ENCODE assay signal across 8 cellular contexts in genomic region chr18:812123-812672, GRCh38. TPM values are rescaled to one million over a fixed set of nuclear protein-coding genes. Genes with fewer than 3 reads are reported as not detected.
DNase-seq lines count a peak whose midpoint lies in the region; ATAC-seq and TF ChIP-seq lines count a peak whose summit lies in the region.

YES1 (minus strand) TSS chr18:812242; CDS start chr18:756827, 55,415 bp downstream.

- H3K36me3 ChIP-seq in CD8-positive, alpha-beta T cell (ENCODE audit: insufficient read depth, low read length): no peaks in the 10 kb centered on the region
- H3K36me3 ChIP-seq in neuronal stem cell (replicated peaks in 1 of 2; ENCODE audit: control insufficient read depth in 2 of 2, insufficient read depth in 2 of 2, low read length in 2 of 2) (no peaks in the 10 kb centered on the region), subcutaneous abdominal adipose tissue (ENCODE audit: control insufficient read depth in 5 of 5, insufficient read depth in 5 of 5, low read length in 5 of 5) (no peaks in the 10 kb centered on the region)

- DNase-seq in CD8-positive, alpha-beta T cell: peak; percentile 55 to 87 (median 77)
- peak; percentile 75 for DNase-seq in RPMI8226
- peak; percentile 73 for DNase-seq in activated gamma-delta T cell (lab: John Stamatoyannopoulos, UW)
- DNase-seq in fibroblast of the conjunctiva (ENCODE audit: low read depth): peak; percentile 43
- DNase-seq in neuronal stem cell (ENCODE audit: low spot score): peak; percentile 86

- POLR2A ChIA-PET in CD8-positive, alpha-beta T cell (lab: Charles Lee): interaction anchor here (0.7 to 5.9 kb wide), 7 partner anchors 10 to 105 kb away, joined by 3 to 46 read pairs (median 5); no protein-coding TSS in a partner anchor

- peak within 1 kb of the TSS; percentile 98 for H3K27ac Mint-ChIP-seq in CD8-positive, alpha-beta T cell

- H3K23ac ChIP-seq in neuronal stem cell (ENCODE audit: low read depth, low read length, poor library complexity): peak within 1 kb of the TSS; percentile 98

- H2AFZ ChIP-seq in neuronal stem cell (ENCODE audit: low read length): peak within 1 kb of the TSS; percentile 99

- H3K4ac ChIP-seq in neuronal stem cell (ENCODE audit: low read length): no peak within 1 kb of the TSS

- peak within 1 kb of the TSS; percentile 70 for H2BK5ac ChIP-seq in neuronal stem cell (ENCODE audit: low read length)

- ATAC-seq in CD8-positive, alpha-beta T cell: peak; percentile 68
- ATAC-seq in GM19324 (IDR thresholded peaks at IDR 0.05; ENCODE audit: low FRiP score, unreplicated experiment) (peak; percentile 73), HG03460 (IDR thresholded peaks at IDR 0.05; ENCODE audit: unreplicated experiment) (peak; percentile 45)

- H3K27ac ChIP-seq in CD8-positive, alpha-beta T cell (ENCODE audit: low read depth, low read length): peak within 1 kb of the TSS; percentile 81
- H3K27ac ChIP-seq in neuronal stem cell (replicated peaks; ENCODE audit: low read length) (peak within 1 kb of the TSS; percentile 94), subcutaneous abdominal adipose tissue (ENCODE audit: low read depth, low read length) (peak within 1 kb of the TSS; percentile 96)

- H4K8ac ChIP-seq in neuronal stem cell (ENCODE audit: low read depth, low read length): no peak within 1 kb of the TSS

- intact Hi-C loops in CD8-positive, alpha-beta T cell (cut with DNase I, micrococcal nuclease): loop anchor here (1.0 to 10.0 kb wide), 11 partner anchors 18 to 1845 kb away; partner anchors contain the start of genes THOC1 (in 2 of the 2), USP14 (in 2 of the 2), CLUL1 (in 1 of the 2) and ENOSF1 (in 1 of the 2)

- H3K4me1 Mint-ChIP-seq in CD8-positive, alpha-beta T cell (ENCODE audit: low read depth): peaks cover 75% of the 10 kb centered on the region

- H3K4me2 ChIP-seq in neuronal stem cell (ENCODE audit: insufficient read depth, low read length, poor library complexity, severe bottlenecking): peak within 1 kb of the TSS; percentile 70

- no peaks in the 10 kb centered on the region for H3K27me3 Mint-ChIP-seq in CD8-positive, alpha-beta T cell (ENCODE audit: low read depth)

- H3K27me3 ChIP-seq in CD8-positive, alpha-beta T cell (ENCODE audit: insufficient read depth, low read length): no peaks in the 10 kb centered on the region
- H3K27me3 ChIP-seq in neuronal stem cell (ENCODE audit: control insufficient read depth in 3 of 3, insufficient read depth in 3 of 3, low read depth in 1 of 3, low read length in 3 of 3) (no peaks in the 10 kb centered on the region), subcutaneous abdominal adipose tissue (ENCODE audit: control insufficient read depth in 5 of 5, insufficient read depth in 4 of 5, low read length in 5 of 5) (no peaks in the 10 kb centered on the region)

- no peaks in the 10 kb centered on the region for H3K79me1 ChIP-seq in neuronal stem cell (ENCODE audit: low read depth, low read length)

- TF ChIP-seq CTCF in CD8-positive, alpha-beta T cell (IDR thresholded peaks at IDR 0.05): no peak

- no peak within 1 kb of the TSS for H2BK12ac ChIP-seq in neuronal stem cell (ENCODE audit: low read length)

- H3K4me3 ChIP-seq in CD8-positive, alpha-beta T cell (ENCODE audit: low read depth, low read length): peak within 1 kb of the TSS; percentile 80
- H3K4me3 ChIP-seq in neuronal stem cell (ENCODE audit: low read length in 2 of 2) (peak within 1 kb of the TSS; percentile 68 to 96), subcutaneous abdominal adipose tissue (ENCODE audit: low read depth in 1 of 5, low read length in 5 of 5) (peak within 1 kb of the TSS; percentile 91 to 92 (median 92))

- H3K14ac ChIP-seq in neuronal stem cell (ENCODE audit: low read length): no peak within 1 kb of the TSS

- peak within 1 kb of the TSS; percentile 25 for H2BK15ac ChIP-seq in neuronal stem cell (ENCODE audit: low read length)

- WGBS in neuronal stem cell (ENCODE audit: extremely low coverage in 2 of 2, insufficient read length in 2 of 2, insufficient replicate concordance in 1 of 2), 2 donors: no CpG with 5 or more reads among the region's 69 CpGs

- no peaks in the 10 kb centered on the region for H3K9me3 ChIP-seq in CD8-positive, alpha-beta T cell (ENCODE audit: low read length)
- H3K9me3 ChIP-seq in neuronal stem cell (replicated peaks in 1 of 2; ENCODE audit: control insufficient read depth in 2 of 2, insufficient read depth in 1 of 2, low read depth in 1 of 2, low read length in 2 of 2) (peaks cover 0 to 7% of the 10 kb centered on the region in 2 donors), subcutaneous abdominal adipose tissue (ENCODE audit: control insufficient read depth in 5 of 5, low read length in 5 of 5) (peaks cover 0 to 3% (median 0%) of the 10 kb centered on the region in 5 donors)

- H3K4me1 ChIP-seq in CD8-positive, alpha-beta T cell (ENCODE audit: insufficient read depth, low read length): peaks cover 58% of the 10 kb centered on the region
- H3K4me1 ChIP-seq in neuronal stem cell (ENCODE audit: control insufficient read depth in 2 of 2, insufficient read depth in 1 of 2, low read depth in 1 of 2, low read length in 2 of 2) (peaks cover 2 to 20% of the 10 kb centered on the region in 2 donors), subcutaneous abdominal adipose tissue (ENCODE audit: control insufficient read depth in 5 of 5, insufficient read depth in 5 of 5, low read length in 5 of 5) (peaks cover 2 to 45% (median 30%) of the 10 kb centered on the region in 5 donors)

- no peak within 1 kb of the TSS for H4K91ac ChIP-seq in neuronal stem cell (ENCODE audit: low read depth, low read length, poor library complexity)

- CTCF ChIA-PET in CD8-positive, alpha-beta T cell (lab: Charles Lee): interaction anchor here (1.1 to 5.5 kb wide), 5 partner anchors 12 to 70 kb away, joined by 3 to 46 read pairs (median 8); no protein-coding TSS in a partner anchor

- H3K36me3 Mint-ChIP-seq in CD8-positive, alpha-beta T cell: peaks cover 9% of the 10 kb centered on the region

- H2AK5ac ChIP-seq in neuronal stem cell (ENCODE audit: low read depth, low read length): peak within 1 kb of the TSS; percentile 77

- H3K9me3 Mint-ChIP-seq in CD8-positive, alpha-beta T cell: no peaks in the 10 kb centered on the region

- H3K9ac ChIP-seq in neuronal stem cell (ENCODE audit: low read depth, low read length, poor library complexity) (peak within 1 kb of the TSS; percentile 93), subcutaneous abdominal adipose tissue (ENCODE audit: low read length in 5 of 5) (peak within 1 kb of the TSS; percentile 39 to 97 (median 88))

- H3K18ac ChIP-seq in neuronal stem cell (ENCODE audit: low read length): peak within 1 kb of the TSS; percentile 95

- peak within 1 kb of the TSS; percentile 93 for H3K4me3 Mint-ChIP-seq in CD8-positive, alpha-beta T cell

- no peak within 1 kb of the TSS for H2BK120ac ChIP-seq in neuronal stem cell (ENCODE audit: low read depth, low read length)

RNA-seq across cellular contexts. Expression of gene YES1, which starts in this region (rescaled TPM):
- total RNA-seq in CD8-positive, alpha-beta T cell: 10 to 100 TPM; 35.1 to 38.0 TPM
- 55.9 TPM for polyA plus RNA-seq in neuronal stem cell (2013, experiment 1 of 2)
- 57.2 TPM for polyA plus RNA-seq in neuronal stem cell (2013, experiment 2 of 2)

Comparison
In these comparisons a context has a peak if more than half of its experiments do, and no peak if none do; other contexts are left out.
1. Peak in every context shown above with its lines: DNase-seq, ATAC-seq, H3K4me3 ChIP-seq and H3K27ac ChIP-seq.